8 cellular contexts compared by ENCODE assay signal in genomic region chr10:91923371-91924211, GRCh38. TPM values are rescaled to one million over a fixed set of nuclear protein-coding genes. Genes with fewer than 3 reads are reported as not detected.
DNase-seq lines count a peak whose midpoint lies in the region; TF ChIP-seq lines count a peak whose summit lies in the region.

TSS of gene BTAF1 (plus strand) at chr10:91923770. CDS start at chr10:91924077, 307 bp downstream.

- H3K4me1 ChIP-seq in GM23248 (ENCODE audit: insufficient read depth) (peaks cover 8% of the 10 kb centered on the region), stomach (peaks cover 12 to 50% (median 36%) of the 10 kb centered on the region in 4 donors)

- H3K27ac ChIP-seq in GM23248 (peak within 1 kb of the TSS; percentile 89), stomach (peak within 1 kb of the TSS; percentile 95 to 99 (median 98))

- TF ChIP-seq EP300 in stomach (IDR thresholded peaks at IDR 0.05) = no peak

- peak within 1 kb of the TSS; percentile 94 for H3K9ac ChIP-seq in GM23248

- H3K27me3 ChIP-seq in GM23248 (replicated peaks; ENCODE audit: insufficient read depth) (no peaks in the 10 kb centered on the region), stomach (peaks cover 0 to 7% (median 0%) of the 10 kb centered on the region in 3 donors)

- H3K4me3 ChIP-seq in GM23248 (peak within 1 kb of the TSS; percentile 85), stomach (peak within 1 kb of the TSS; percentile 58 to 96 (median 82))

- H3K9me3 Mint-ChIP-seq in nephron progenitor cell = peaks cover 30% of the 10 kb centered on the region

- H4K20me1 ChIP-seq in GM23248 (ENCODE audit: insufficient read depth) = peaks cover 18% of the 10 kb centered on the region; the same call in 1 of the 2 replicates

- peaks cover 9% of the 10 kb centered on the region for H3K27me3 Mint-ChIP-seq in nephron progenitor cell (ENCODE audit: low read depth, poor library complexity)

- TF ChIP-seq POLR2A in Raji (IDR thresholded peaks at IDR 0.05; ENCODE audit: insufficient read depth, low read depth, low read length) = peak; percentile 98
- peak in 2 of 4 donors; percentile 85 to 86 for TF ChIP-seq POLR2A in stomach (IDR thresholded peaks at IDR 0.05)

- peak within 1 kb of the TSS; percentile 98 for H3K4me3 Mint-ChIP-seq in nephron progenitor cell

- peaks cover 19% of the 10 kb centered on the region; the same call in 1 of the 2 replicates for H3F3A ChIP-seq in GM23248 (ENCODE audit: insufficient read depth)

- peak within 1 kb of the TSS; percentile 99 for H3K27ac Mint-ChIP-seq in nephron progenitor cell

- H3K4me1 Mint-ChIP-seq in nephron progenitor cell = peaks cover 45% of the 10 kb centered on the region

- TF ChIP-seq CTCF in nephron progenitor cell (IDR thresholded peaks at IDR 0.05) (no peak), stomach (IDR thresholded peaks at IDR 0.05) (peak in 1 of 7 experiments; percentile 7)

- in situ Hi-C loops in GM23248 (cut with MboI) = loop anchor here (25.0 kb wide), 1 partner anchor 1036 kb away; no protein-coding TSS in a partner anchor

- peaks cover 30% of the 10 kb centered on the region for H3K36me3 Mint-ChIP-seq in nephron progenitor cell (ENCODE audit: low read depth)

- 2% methylated on average over 30 to 64 of the region's 65 CpGs for WGBS in GM23248 (ENCODE audit: low coverage in 1 of 2, low lambda C conversion rate in 2 of 2, missing lambda C conversion rate in 2 of 2), 2 experiments
- WGBS in stomach, 5 donors = 0% methylated on average over 52 to 65 of the region's 65 CpGs

- H3K9me3 ChIP-seq in GM23248 (ENCODE audit: low read depth) (no peaks in the 10 kb centered on the region), stomach (peaks cover 0 to 12% (median 5%) of the 10 kb centered on the region in 4 donors)

- H3K36me3 ChIP-seq in GM23248 (ENCODE audit: low read depth) (no peaks in the 10 kb centered on the region), stomach (no peaks in the 10 kb centered on the region)

- peak within 1 kb of the TSS; percentile 88 for H2AFZ ChIP-seq in GM23248

- H3K9me2 ChIP-seq in GM23248 (ENCODE audit: insufficient read depth) = no peaks in the 10 kb centered on the region

- H3K79me2 ChIP-seq in GM23248 (ENCODE audit: insufficient read depth) = peaks cover 50% of the 10 kb centered on the region

- peak within 1 kb of the TSS; percentile 91 for H3K4me2 ChIP-seq in GM23248 (ENCODE audit: unreplicated experiment)

- peak; percentile 90 for DNase-seq in EH (ENCODE audit: low read depth)
- peak; percentile 98 for DNase-seq in GM23248
- peak; percentile 91 to 92 for DNase-seq in Kasumi-1 (lab: John Stamatoyannopoulos, UW)
- peak; percentile 97 for DNase-seq in activated effector memory CD4-positive, alpha-beta T cell treated with anti-CD3 and anti-CD28 coated beads, Interleukin-2, amount 50 U/mL, for 16 hours
- peak; percentile 83 for DNase-seq in fibroblast of the conjunctiva (ENCODE audit: low read depth)
- DNase-seq in nephron progenitor cell = peak; percentile 85
- DNase-seq in stomach = peak; percentile 94

- intact Hi-C loops in stomach (cut with DNase I; ENCODE audit: low total_unique reads) = no loop called here

RNA-seq across cellular contexts. Expression of gene BTAF1, which starts in this region (rescaled TPM):
- total RNA-seq in GM23248 (2014; rRNA removed; shearing (Covaris generic)) = 29.2 and 38.4 TPM in 2 replicates
- polyA plus RNA-seq in GM23248 (2016; fragmentation: Nextera tagmentation; extraction: Ambion mirVana) (14.6 and 17.0 TPM in 2 replicates), stomach (1 to 10 TPM; 2.3 to 9.0 (median 2.7) TPM)
- total RNA-seq in stomach = 100 to 1,000 TPM in 1 of 5 donors, 10 to 100 TPM in 4; 30.9 to 146 (median 36.1) TPM

Comparison
In these comparisons a context has a peak if more than half of its experiments do, and no peak if none do; other contexts are left out.
1. Peak in every context shown above with its lines: DNase-seq, H3K4me3 ChIP-seq and H3K27ac ChIP-seq.